Comparison of ENCODE assay signal across 8 cellular contexts in genomic region chr11:16605971-16606783, GRCh38.
A peak's percentile ranks its signal among the peaks of the same experiment; 100 is the strongest.
DNase-seq lines count a peak whose midpoint lies in the region; ATAC-seq and TF ChIP-seq lines count a peak whose summit lies in the region.

No MANE protein-coding gene starts in this region.

- intact Hi-C loops in PC-9 (cut with micrococcal nuclease; ENCODE audit: unreplicated experiment), result loop anchor here (1.0 to 10.0 kb wide), 8 partner anchors 454 to 837 kb away; no protein-coding TSS in a partner anchor

- WGBS in HUES64, result under 1% methylated on average over 30 of the region's 32 CpGs

- H3K9me3 Mint-ChIP-seq in naive thymus-derived CD8-positive, alpha-beta T cell, result peaks cover 0 to 19% (median 3%) of the 10 kb centered on the region in 9 donors
- H3K9me3 Mint-ChIP-seq in stimulated activated memory B cell treated with anti-CD40 and anti-IgM and Interleukin-4, amounts not matched to agents 10 μg/mL and 1 μg/mL and 100 μg/mL, for 72 hours, result no peaks in the 10 kb centered on the region

- H3K79me2 ChIP-seq in PC-9 (ENCODE audit: low read depth), result peaks cover 2% of the 10 kb centered on the region; the same call in 1 of the 2 replicates
- H3K79me2 ChIP-seq in fibroblast of lung (ENCODE audit: control insufficient read depth, insufficient read depth, low read length), result peaks cover 7% of the 10 kb centered on the region

- H3K36me3 ChIP-seq in HUES64 (ENCODE audit: insufficient read depth, low read length) (no peaks in the 10 kb centered on the region), PC-9 (ENCODE audit: low read depth) (no peaks in the 10 kb centered on the region), fibroblast of lung (ENCODE audit: control insufficient read depth, insufficient read depth, low read length) (no peaks in the 10 kb centered on the region)

- no peaks in the 10 kb centered on the region for H3K9me2 ChIP-seq in PC-9 (ENCODE audit: insufficient read depth)

- peaks cover 14% of the 10 kb centered on the region; the same call in 1 of the 2 replicates for H3F3A ChIP-seq in PC-9 (ENCODE audit: insufficient read depth, low read depth)

- peak overlapping the region; percentile 85 for H3K4me2 ChIP-seq in PC-9
- peak overlapping the region; percentile 61 for H3K4me2 ChIP-seq in fibroblast of lung (ENCODE audit: extremely low read depth, insufficient read depth, low read length)

- H3K27ac Mint-ChIP-seq in naive thymus-derived CD8-positive, alpha-beta T cell, result peak overlapping the region in 8 of 10 donors; percentile 1 to 79 (median 20)
- peak overlapping the region; percentile 11 for H3K27ac Mint-ChIP-seq in stimulated activated memory B cell treated with anti-CD40 and anti-IgM and Interleukin-4, amounts not matched to agents 10 μg/mL and 1 μg/mL and 100 μg/mL, for 72 hours

- DNase-seq in DMS153 (lab: John Stamatoyannopoulos, UW) (peak; percentile 88), PC-9 (peak; percentile 78 to 86), activated T-helper 1 cell treated with Interleukin-2 at 50 U/mL for 16 hours (ENCODE audit: low read depth) (peak; percentile 43), fibroblast of lung (ENCODE audit: low read depth in 2 of 2) (peak; percentile 87 to 94)
- peak; percentile 56 to 87 (median 77) for DNase-seq in naive thymus-derived CD8-positive, alpha-beta T cell

- H3K27me3 ChIP-seq in HUES64 (ENCODE audit: insufficient read depth, low read length), result peaks cover 100% of the 10 kb centered on the region
- no peaks in the 10 kb centered on the region for H3K27me3 ChIP-seq in PC-9 (ENCODE audit: insufficient read depth, low read depth)
- peaks cover 6% of the 10 kb centered on the region for H3K27me3 ChIP-seq in fibroblast of lung (ENCODE audit: control insufficient read depth, insufficient read depth, low read length)

- peak overlapping the region in 9 of 10 donors; percentile 73 to 88 (median 86) for H3K4me3 Mint-ChIP-seq in naive thymus-derived CD8-positive, alpha-beta T cell
- peak overlapping the region; percentile 69 for H3K4me3 Mint-ChIP-seq in stimulated activated memory B cell treated with anti-CD40 and anti-IgM and Interleukin-4, amounts not matched to agents 10 μg/mL and 1 μg/mL and 100 μg/mL, for 72 hours

- H3K27me3 Mint-ChIP-seq in naive thymus-derived CD8-positive, alpha-beta T cell, result peaks cover 32 to 47% (median 41%) of the 10 kb centered on the region in 5 donors
- no peaks in the 10 kb centered on the region for H3K27me3 Mint-ChIP-seq in stimulated activated memory B cell treated with anti-CD40 and anti-IgM and Interleukin-4, amounts not matched to agents 10 μg/mL and 1 μg/mL and 100 μg/mL, for 72 hours

- no TSS peak for BruUV-seq in PC-9 (replicated peaks; lab: Mats Ljungman, UMichigan)

- H3K9ac ChIP-seq in HUES64 (ENCODE audit: low read depth, low read length) (no peak overlapping the region), fibroblast of lung (ENCODE audit: insufficient read depth, low read length) (peak overlapping the region; percentile 73)

- H2AFZ ChIP-seq in PC-9 (peak overlapping the region; percentile 97), fibroblast of lung (ENCODE audit: low read length) (peak overlapping the region; percentile 75)

- H3K27ac ChIP-seq in HUES64 (ENCODE audit: low read depth, low read length) (no peak overlapping the region), PC-9 (peak overlapping the region; percentile 49), fibroblast of lung (ENCODE audit: insufficient read depth, low read length) (peak overlapping the region; percentile 82)

- TF ChIP-seq CTCF in PC-9 (conservative IDR thresholded peaks at IDR 0.05) (peak; percentile 91), fibroblast of lung (conservative IDR thresholded peaks at IDR 0.05 in 1 of 2, IDR thresholded peaks at IDR 0.05 in 1 of 2; ENCODE audit: low read depth in 1 of 2, low read length in 2 of 2) (peak; percentile 97 to 99)

- CTCF ChIA-PET in PC-9 (lab: Charles Lee), result interaction anchor here (0.7 to 0.8 kb wide), 2 partner anchors 314 to 1073 kb away, joined by 3 to 5 read pairs; no protein-coding TSS in a partner anchor

- no peaks in the 10 kb centered on the region for H4K20me1 ChIP-seq in PC-9 (ENCODE audit: insufficient read depth)
- H4K20me1 ChIP-seq in fibroblast of lung (ENCODE audit: control insufficient read depth, extremely low read depth, insufficient read depth, low read length), result no peaks in the 10 kb centered on the region

- H3K36me3 Mint-ChIP-seq in naive thymus-derived CD8-positive, alpha-beta T cell, result peaks cover 0 to 8% (median 5%) of the 10 kb centered on the region in 3 donors
- H3K36me3 Mint-ChIP-seq in stimulated activated memory B cell treated with anti-CD40 and anti-IgM and Interleukin-4, amounts not matched to agents 10 μg/mL and 1 μg/mL and 100 μg/mL, for 72 hours, result peaks cover 6% of the 10 kb centered on the region

- ATAC-seq in GM21526 (IDR thresholded peaks at IDR 0.05; ENCODE audit: low FRiP score, unreplicated experiment), result peak; percentile 92
- ATAC-seq in naive thymus-derived CD8-positive, alpha-beta T cell, result peak; percentile 86 to 90
- peak; percentile 70 for ATAC-seq in stimulated activated memory B cell treated with anti-CD40 and anti-IgM and Interleukin-4, amounts not matched to agents 10 μg/mL and 1 μg/mL and 100 μg/mL, for 72 hours

- H3K4me1 Mint-ChIP-seq in naive thymus-derived CD8-positive, alpha-beta T cell, result peaks cover 11 to 39% (median 33%) of the 10 kb centered on the region in 4 donors
- H3K4me1 Mint-ChIP-seq in stimulated activated memory B cell treated with anti-CD40 and anti-IgM and Interleukin-4, amounts not matched to agents 10 μg/mL and 1 μg/mL and 100 μg/mL, for 72 hours, result peaks cover 17% of the 10 kb centered on the region

- POLR2A ChIA-PET in PC-9 (lab: Charles Lee; ENCODE audit: unreplicated experiment), result interaction anchor here (0.7 kb wide), 1 partner anchor 65 kb away, joined by 9 read pairs; no protein-coding TSS in a partner anchor
- POLR2A ChIA-PET in naive thymus-derived CD8-positive, alpha-beta T cell (lab: Charles Lee), result interaction anchor here (0.7 kb wide), 2 partner anchors 11 to 1520 kb away, joined by 3 read pairs; no protein-coding TSS in a partner anchor

- peaks cover 16% of the 10 kb centered on the region for H3K4me1 ChIP-seq in HUES64 (ENCODE audit: insufficient read depth, low read length)
- no peaks in the 10 kb centered on the region for H3K4me1 ChIP-seq in PC-9 (replicated peaks; ENCODE audit: insufficient read depth)
- peaks cover 6% of the 10 kb centered on the region for H3K4me1 ChIP-seq in fibroblast of lung (ENCODE audit: control insufficient read depth, extremely low read depth, insufficient read depth, low read length)

- H3K9me3 ChIP-seq in HUES64 (ENCODE audit: insufficient read depth, low read depth, low read length) (no peaks in the 10 kb centered on the region), PC-9 (ENCODE audit: insufficient read depth, low read depth) (no peaks in the 10 kb centered on the region), fibroblast of lung (ENCODE audit: control insufficient read depth, insufficient read depth, low read depth, low read length) (no peaks in the 10 kb centered on the region)

- H3K4me3 ChIP-seq in HUES64 (ENCODE audit: low read length) (peak overlapping the region; percentile 59), PC-9 (peak overlapping the region; percentile 93), fibroblast of lung (replicated peaks in 1 of 4; ENCODE audit: control extremely low read depth in 1 of 4, insufficient read depth in 1 of 4, low read depth in 3 of 4, low read length in 4 of 4) (peak overlapping the region; percentile 42 to 92 (median 80))
